8 cellular contexts compared by ENCODE assay signal in the genomic region with DNA sequence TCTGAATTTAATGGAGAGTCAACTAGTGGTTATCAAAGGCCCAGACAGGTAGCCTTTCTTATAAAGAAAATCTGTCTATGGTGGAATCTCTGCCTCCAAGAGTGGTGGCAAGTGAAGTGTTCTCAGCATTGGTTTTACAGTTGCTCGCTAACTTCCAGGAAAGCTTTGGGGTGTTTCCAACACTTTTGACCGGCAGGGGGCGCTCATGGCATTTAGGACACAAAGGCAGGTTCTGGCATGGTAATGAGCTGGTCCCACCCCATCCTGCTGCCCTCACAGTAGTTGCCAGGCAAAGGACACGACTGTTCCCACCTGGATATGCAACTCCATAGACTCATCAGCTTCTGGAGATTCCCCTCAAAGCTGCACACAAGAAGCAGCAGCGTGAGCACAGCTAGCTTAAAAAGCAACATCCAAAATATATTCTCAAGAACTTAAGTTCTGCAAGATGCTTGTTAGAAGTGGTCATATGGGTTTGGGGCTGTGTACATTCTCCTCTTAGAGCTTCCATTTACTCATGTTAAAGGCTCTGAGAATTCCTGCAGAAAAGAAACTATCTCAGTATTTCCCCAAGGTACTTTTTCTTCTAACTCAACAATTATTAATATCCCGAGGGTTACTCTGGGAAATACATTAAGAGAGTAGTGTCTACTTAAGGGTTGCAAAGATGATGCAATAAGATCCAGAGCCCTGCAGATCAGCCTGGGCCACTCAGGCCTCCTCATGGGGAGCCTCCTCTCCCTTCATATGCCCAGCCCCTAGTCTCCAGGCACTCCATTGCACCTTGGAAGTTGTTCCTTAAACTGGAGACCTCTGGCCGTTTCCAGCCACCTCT. TPM values are rescaled to one million over a fixed set of nuclear protein-coding genes. Genes with fewer than 3 reads are reported as not detected.
DNase-seq lines count a peak whose midpoint lies in the region; ATAC-seq, FAIRE-seq and TF ChIP-seq lines count a peak whose summit lies in the region.

No MANE protein-coding gene starts in this region.

- H3K9me3 ChIP-seq in pancreas: no peaks in the 10 kb centered on the region

- ATAC-seq in pancreas (peak; percentile 76 to 91 (median 88)), HG03135 (IDR thresholded peaks at IDR 0.05; ENCODE audit: unreplicated experiment) (no peak)

- no peaks in the 10 kb centered on the region for H3K27me3 ChIP-seq in pancreas

- no peaks in the 10 kb centered on the region for H3K36me3 ChIP-seq in pancreas

- FAIRE-seq in pancreas (lab: Jason Lieb, UNC): no peak

- DNase-seq in GM12865 (ENCODE audit: low read depth): peak; percentile 90
- peak; percentile 57 for DNase-seq in NCI-H1092 treated with DMSO at 0.1 percent for 48 hours (lab: John Stamatoyannopoulos, UW)
- DNase-seq in SK-MEL-5 (ENCODE audit: low read depth, low spot score): peak; percentile 88
- DNase-seq in activated naive CD4-positive, alpha-beta T cell (lab: John Stamatoyannopoulos, UW): peak; percentile 72 to 97 (median 94)
- DNase-seq in globus pallidus (ENCODE audit: low spot score): peak; percentile 78
- DNase-seq in pancreas: peak; percentile 76 to 99 (median 90)
- DNase-seq in type B pancreatic cell (ENCODE audit: extremely low spot score, unreplicated experiment): peak; percentile 90

- in situ Hi-C loops in SK-MEL-5 (cut with HindIII; ENCODE audit: low pct_unique_long_range_greater_than_20kb, low sequenced_read_pairs): no loop called here

- no peaks in the 10 kb centered on the region for H3K9me3 Mint-ChIP-seq in type B pancreatic cell

- intact Hi-C loops in pancreas (cut with DNase I): loop anchor here in 1 of 3 donors (5.0 kb wide), 1 partner anchor 46 kb away; no protein-coding TSS in a partner anchor

- H3K27me3 Mint-ChIP-seq in type B pancreatic cell: peaks cover 1% of the 10 kb centered on the region

- no peaks in the 10 kb centered on the region for H3K4me1 ChIP-seq in pancreas

- H3K36me3 Mint-ChIP-seq in type B pancreatic cell: no peaks in the 10 kb centered on the region

- H3K4me1 Mint-ChIP-seq in type B pancreatic cell (ENCODE audit: unreplicated experiment): no peaks in the 10 kb centered on the region

- WGBS in pancreas, 2 donors: 21 to 26% methylated on average over 7 of the region's 7 CpGs

- no peak overlapping the region for H3K27ac ChIP-seq in pancreas

- peak; percentile 85 for TF ChIP-seq CTCF in GM12865 (IDR thresholded peaks at IDR 0.05; ENCODE audit: insufficient read depth, low read depth, low read length, missing control alignments)
- TF ChIP-seq CTCF in pancreas (IDR thresholded peaks at IDR 0.05): peak; percentile 77 to 85 (median 84)
- TF ChIP-seq CTCF in type B pancreatic cell (conservative IDR thresholded peaks at IDR 0.05): peak; percentile 93

- H3K27ac Mint-ChIP-seq in type B pancreatic cell: no peak overlapping the region

- H3K4me3 Mint-ChIP-seq in type B pancreatic cell: no peak overlapping the region

- no peak overlapping the region for H3K4me3 ChIP-seq in GM12865 (ENCODE audit: low read depth, low read length)
- no peak overlapping the region for H3K4me3 ChIP-seq in pancreas

RNA-seq across cellular contexts. Expression of gene PROX2, which starts 14.8 kb away (rescaled TPM):
- not detected in 2 replicates for total RNA-seq in SK-MEL-5 (2014; rRNA removed; shearing (Covaris generic))
- polyA plus RNA-seq in SK-MEL-5 (2015; cell fraction: cytosol; rRNA removed): not detected in 2 replicates
- not detected in 2 replicates for polyA plus RNA-seq in SK-MEL-5 (2015; cell fraction: nucleus; rRNA removed)
- total RNA-seq in pancreas: not detected
- not detected for polyA plus RNA-seq in pancreas
- not detected in 2 replicates for total RNA-seq in type B pancreatic cell (ENCODE audit: low replicate concordance)

RNA-seq across cellular contexts. Expression of gene DLST, which starts 20.6 kb away (rescaled TPM):
- total RNA-seq in SK-MEL-5 (2014; rRNA removed; shearing (Covaris generic)): 42.7 and 51.6 TPM in 2 replicates
- polyA plus RNA-seq in SK-MEL-5 (2015; cell fraction: cytosol; rRNA removed): 101 and 145 TPM in 2 replicates
- polyA plus RNA-seq in SK-MEL-5 (2015; cell fraction: nucleus; rRNA removed): 180 and 193 TPM in 2 replicates
- total RNA-seq in pancreas (10 to 100 TPM; 33.5 to 46.0 (median 39.3) TPM), type B pancreatic cell (ENCODE audit: low replicate concordance) (97.2 and 114 TPM in 2 replicates)
- 10 to 100 TPM; 22.8 to 40.4 TPM for polyA plus RNA-seq in pancreas
